ENCODE assay signal across 15 cellular contexts in genomic region chr1:80656628-80657019, GRCh38.
DNase-seq lines count a peak whose midpoint lies in the region; ATAC-seq lines count a peak whose summit lies in the region.
"Had no signal": no experiment of that assay in that cellular context is flagged by ENCODE, and none has a peak within 500 bp of the region (broad histone marks: within the 10 kb centered on the region; RNA-seq: fewer than 3 reads in every experiment).

No MANE protein-coding gene starts in this region.

- POLR2A ChIA-PET in activated CD4-positive, alpha-beta memory T cell treated with anti-CD3 and anti-CD28 coated beads for 36 hours (lab: Charles Lee), result no interaction called here

- H3K36me3 Mint-ChIP-seq in activated CD4-positive, alpha-beta memory T cell treated with anti-CD3 and anti-CD28 coated beads for 36 hours, result no peaks in the 10 kb centered on the region

- DNase-seq in ACHN, result peak; percentile 60
- peak; percentile 36 for DNase-seq in HCEC 1CT
- DNase-seq in HT-29 (ENCODE audit: low spot score), result peak; percentile 46
- peak; percentile 6 for DNase-seq in epithelial cell of prostate (ENCODE audit: low read depth, low spot score)
- no peak for DNase-seq in occipital lobe (lab: John Stamatoyannopoulos, UW)
- no peak for DNase-seq in activated CD4-positive, alpha-beta memory T cell treated with anti-CD3 and anti-CD28 coated beads for 36 hours
- DNase-seq: activated CD4-positive, alpha-beta T cell treated with anti-CD3 and anti-CD28 coated beads for 36 hours; amygdala; dorsolateral prefrontal cortex; left cardiac atrium; NCI-H2171 treated with DMSO at 0.1 percent for 48 hours; stimulated activated CD4-positive, alpha-beta T cell treated with anti-CD3 and anti-CD28 coated beads, Interleukin-1b, Interleukin-23, amount 100 ng/mL, for 48 hours; uterus had no signal

- H3K4me3 Mint-ChIP-seq in activated CD4-positive, alpha-beta memory T cell treated with anti-CD3 and anti-CD28 coated beads for 36 hours, result no peak overlapping the region
- H3K4me3 Mint-ChIP-seq: activated CD4-positive, alpha-beta T cell treated with anti-CD3 and anti-CD28 coated beads for 36 hours had no signal

- in situ Hi-C loops in ACHN (cut with HindIII; ENCODE audit: low pct_ligation_motif_present, low pct_unique_long_range_greater_than_20kb, low sequenced_read_pairs), result no loop called here

- H3K9me3 Mint-ChIP-seq in activated CD4-positive, alpha-beta memory T cell treated with anti-CD3 and anti-CD28 coated beads for 36 hours, result peaks cover 17% of the 10 kb centered on the region

- CTCF ChIA-PET in activated CD4-positive, alpha-beta memory T cell treated with anti-CD3 and anti-CD28 coated beads for 36 hours (lab: Charles Lee), result interaction anchor here (1.0 kb wide), 1 partner anchor 15 kb away, joined by 3 read pairs; no protein-coding TSS in a partner anchor

- no peaks in the 10 kb centered on the region for H3K4me1 Mint-ChIP-seq in activated CD4-positive, alpha-beta memory T cell treated with anti-CD3 and anti-CD28 coated beads for 36 hours (ENCODE audit: low read depth)
- H3K4me1 Mint-ChIP-seq: activated CD4-positive, alpha-beta T cell treated with anti-CD3 and anti-CD28 coated beads for 36 hours had no signal

- no peak overlapping the region for H3K27ac Mint-ChIP-seq in activated CD4-positive, alpha-beta memory T cell treated with anti-CD3 and anti-CD28 coated beads for 36 hours
- H3K27ac Mint-ChIP-seq: activated CD4-positive, alpha-beta T cell treated with anti-CD3 and anti-CD28 coated beads for 36 hours had no signal

- no peak for ATAC-seq in esophagus mucosa
- ATAC-seq in GM19455 (IDR thresholded peaks at IDR 0.05; ENCODE audit: unreplicated experiment), result no peak
- ATAC-seq: activated CD4-positive, alpha-beta T cell treated with anti-CD3 and anti-CD28 coated beads for 36 hours; left cardiac atrium had no signal

- H3K27ac ChIP-seq in epithelial cell of prostate, result no peak overlapping the region
- H3K27ac ChIP-seq: dorsolateral prefrontal cortex, uterus had no signal

- intact Hi-C loops in activated CD4-positive, alpha-beta memory T cell treated with anti-CD3 and anti-CD28 coated beads for 36 hours (cut with micrococcal nuclease), result no loop called here

- no peaks in the 10 kb centered on the region for H3K27me3 Mint-ChIP-seq in activated CD4-positive, alpha-beta memory T cell treated with anti-CD3 and anti-CD28 coated beads for 36 hours
- H3K27me3 Mint-ChIP-seq: activated CD4-positive, alpha-beta T cell treated with anti-CD3 and anti-CD28 coated beads for 36 hours had no signal

Comparison
In these comparisons a context has a peak if more than half of its experiments do, and no peak if none do; other contexts are left out.
1. DNase-seq: peak in ACHN (single experiment), HCEC 1CT (single experiment), HT-29 (single experiment) and epithelial cell of prostate (single experiment); none in occipital lobe (single experiment) and activated CD4-positive, alpha-beta memory T cell treated with anti-CD3 and anti-CD28 coated beads for 36 hours (single experiment).